In the genomic region with DNA sequence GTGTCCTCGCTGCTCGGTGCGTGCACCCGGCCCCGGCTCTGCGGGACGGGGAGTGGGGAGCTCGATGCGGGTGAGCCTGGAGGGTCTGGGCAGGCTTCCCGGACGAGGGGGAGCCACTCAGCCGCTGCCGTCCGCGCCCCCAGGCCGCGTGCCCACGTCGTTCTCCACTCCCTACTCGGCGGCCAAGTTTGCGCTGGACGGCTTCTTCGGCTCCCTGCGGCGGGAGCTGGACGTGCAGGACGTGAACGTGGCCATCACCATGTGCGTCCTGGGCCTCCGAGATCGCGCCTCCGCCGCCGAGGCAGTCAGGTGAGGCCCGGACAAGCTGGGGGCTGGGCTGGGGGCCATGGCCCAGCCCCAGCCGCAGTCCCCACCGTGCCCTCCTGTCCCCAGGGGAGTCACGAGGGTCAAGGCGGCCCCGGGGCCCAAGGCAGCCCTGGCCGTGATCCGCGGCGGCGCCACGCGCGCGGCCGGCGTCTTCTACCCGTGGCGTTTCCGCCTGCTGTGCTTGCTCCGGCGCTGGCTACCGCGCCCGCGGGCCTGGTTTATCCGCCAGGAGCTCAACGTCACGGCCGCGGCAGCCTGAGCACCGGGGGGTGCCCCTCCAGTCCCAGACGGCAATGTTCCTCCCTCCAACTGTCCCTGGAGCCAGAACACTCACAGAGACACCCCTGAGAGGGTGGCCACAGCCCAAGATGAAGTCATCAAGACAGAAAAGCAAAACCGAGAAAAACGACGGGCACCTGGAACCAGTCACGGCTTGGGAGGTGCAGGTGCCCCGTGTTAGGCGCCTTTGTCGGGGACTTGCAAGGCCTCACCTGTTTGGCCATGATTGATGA, we compare ENCODE assay signal across 9 cellular contexts. TPM values are rescaled to one million over a fixed set of nuclear protein-coding genes. Genes with fewer than 3 reads are reported as not detected.
A peak's percentile ranks its signal among the peaks of the same experiment; 100 is the strongest.
DNase-seq lines count a peak whose midpoint lies in the region; ATAC-seq and TF ChIP-seq lines count a peak whose summit lies in the region.
"Had no signal": no experiment of that assay in that cellular context is flagged by ENCODE, and none has a peak within 500 bp of the region (broad histone marks: within the 10 kb centered on the region; RNA-seq: fewer than 3 reads in every experiment).

No MANE protein-coding gene starts in this region.

- H3K4me1 ChIP-seq in HEK293 (ENCODE audit: control insufficient read depth, insufficient read depth, low read length) (no peaks in the 10 kb centered on the region; the same call in 1 of the 2 replicates), right cardiac atrium (ENCODE audit: control insufficient read depth, insufficient read depth, low read length) (peaks cover 7% of the 10 kb centered on the region)

- peak overlapping the region; percentile 43; the same call in 1 of the 2 replicates for H3K4me3 Mint-ChIP-seq in WTC11

- no peak for ATAC-seq in WTC11
- ATAC-seq in right cardiac atrium = no peak

- no peaks in the 10 kb centered on the region for H3K9me3 Mint-ChIP-seq in WTC11

- POLR2A ChIA-PET in HEK293 (lab: Yijun Ruan, JAX) (interaction anchor here (0.5 to 1.9 kb wide), 10 partner anchors 9 to 639 kb away, joined by 3 to 16 read pairs (median 5); partner anchors contain the start of genes CATSPERD, LONP1, RANBP3 and SAFB), WTC11 (lab: Charles Lee) (interaction anchor here (0.6 to 1.9 kb wide), 6 partner anchors 9 to 497 kb away, joined by 3 to 10 read pairs (median 6); partner anchors contain the start of genes CATSPERD, LONP1 and VMAC)

- CTCF ChIA-PET in HEK293 (lab: Yijun Ruan, JAX) (interaction anchor here (0.6 to 2.2 kb wide), 19 partner anchors 9 to 1952 kb away, joined by 3 to 12 read pairs (median 3); partner anchors contain the start of genes CATSPERD, SAFB and SAFB2), WTC11 (lab: Charles Lee) (interaction anchor here (0.5 to 2.8 kb wide), 31 partner anchors 8 to 489 kb away, joined by 3 to 22 read pairs (median 5); partner anchors contain the start of genes CATSPERD, DUS3L, LONP1 and NDUFA11)

- no peak overlapping the region for H3K4me3 ChIP-seq in HEK293 (ENCODE audit: low read depth, low read length)
- H3K4me3 ChIP-seq in right cardiac atrium (ENCODE audit: low read length) = peak overlapping the region; percentile 6
- H3K4me3 ChIP-seq in skin epidermis = peak overlapping the region; percentile 37 to 69 (median 51)

- WGBS in right cardiac atrium = 48% methylated on average over 76 of the region's 76 CpGs

- no peak overlapping the region for H3K27ac Mint-ChIP-seq in WTC11

- H3K9me3 ChIP-seq in HEK293 (ENCODE audit: control insufficient read depth, insufficient read depth, low read depth, low read length) = no peaks in the 10 kb centered on the region
- no peaks in the 10 kb centered on the region for H3K9me3 ChIP-seq in right cardiac atrium (ENCODE audit: control insufficient read depth, low read length)

- peaks cover 14% of the 10 kb centered on the region for H3K4me1 Mint-ChIP-seq in WTC11

- intact Hi-C loops in right cardiac atrium (cut with DNase I) = no loop called here
- intact Hi-C loops in head of caudate nucleus (cut with DNase I) = no loop called here

- H3K27me3 Mint-ChIP-seq in WTC11 (ENCODE audit: low read depth) = peaks cover 8% of the 10 kb centered on the region; the same call in 1 of the 2 replicates

- peaks cover 0 to 24% of the 10 kb centered on the region in 2 experiments; a peak in 2 of 3 replicates for H3K36me3 ChIP-seq in HEK293 (ENCODE audit: control insufficient read depth in 2 of 2, insufficient read depth in 1 of 2, low read length in 2 of 2)

- no peaks in the 10 kb centered on the region for H3K27me3 ChIP-seq in right cardiac atrium (ENCODE audit: control insufficient read depth, insufficient read depth)

- H3K27ac ChIP-seq in HEK293 (ENCODE audit: extremely low read depth, low read depth, low read length) (no peak overlapping the region), right cardiac atrium (ENCODE audit: low read length) (no peak overlapping the region), skin epidermis (peak overlapping the region in 16 of 21 experiments; percentile 16 to 85 (median 62))

- DNase-seq in WTC11 (ENCODE audit: low spot score) (no peak), right cardiac atrium (peak in 2 of 3 donors; percentile 43 to 69), Kasumi-1 (lab: John Stamatoyannopoulos, UW) (no peak), head of caudate nucleus (no peak), NCI-H524 treated with DMSO at 0.1 percent for 48 hours (lab: John Stamatoyannopoulos, UW) (no peak), NCI-H2081 treated with DMSO at 0.1 percent for 48 hours (lab: John Stamatoyannopoulos, UW) (no peak)

- H3K36me3 Mint-ChIP-seq in WTC11 = peaks cover 18% of the 10 kb centered on the region

- TF ChIP-seq CTCF in HEK293 (tag by site-specific recombination; IDR thresholded peaks at IDR 0.05) (no peak), WTC11 (IDR thresholded peaks at IDR 0.05) (no peak; the same call in none of the 2 replicates)

TF ChIP-seq in HEK293, 187 proteins besides CTCF, POLR2A, EP300 and RAD21 (continues in another document):
- TF ChIP-seq ZNF366 (tag by site-specific recombination; conservative IDR thresholded peaks at IDR 0.05) (no peak), SALL2 (tag by site-specific recombination; IDR thresholded peaks at IDR 0.05; ENCODE audit: borderline replicate concordance) (no peak), ZNF785 (tag by site-specific recombination; IDR thresholded peaks at IDR 0.05) (0 out of 2 replicates have a peak, but pooled peaks have one; percentile 12), ZNF654 (tag by site-specific recombination; IDR thresholded peaks at IDR 0.05; ENCODE audit: low read depth) (no peak), ZNF146 (tag by site-specific recombination; IDR thresholded peaks at IDR 0.05) (no peak)
- TF ChIP-seq, protein P1, sequence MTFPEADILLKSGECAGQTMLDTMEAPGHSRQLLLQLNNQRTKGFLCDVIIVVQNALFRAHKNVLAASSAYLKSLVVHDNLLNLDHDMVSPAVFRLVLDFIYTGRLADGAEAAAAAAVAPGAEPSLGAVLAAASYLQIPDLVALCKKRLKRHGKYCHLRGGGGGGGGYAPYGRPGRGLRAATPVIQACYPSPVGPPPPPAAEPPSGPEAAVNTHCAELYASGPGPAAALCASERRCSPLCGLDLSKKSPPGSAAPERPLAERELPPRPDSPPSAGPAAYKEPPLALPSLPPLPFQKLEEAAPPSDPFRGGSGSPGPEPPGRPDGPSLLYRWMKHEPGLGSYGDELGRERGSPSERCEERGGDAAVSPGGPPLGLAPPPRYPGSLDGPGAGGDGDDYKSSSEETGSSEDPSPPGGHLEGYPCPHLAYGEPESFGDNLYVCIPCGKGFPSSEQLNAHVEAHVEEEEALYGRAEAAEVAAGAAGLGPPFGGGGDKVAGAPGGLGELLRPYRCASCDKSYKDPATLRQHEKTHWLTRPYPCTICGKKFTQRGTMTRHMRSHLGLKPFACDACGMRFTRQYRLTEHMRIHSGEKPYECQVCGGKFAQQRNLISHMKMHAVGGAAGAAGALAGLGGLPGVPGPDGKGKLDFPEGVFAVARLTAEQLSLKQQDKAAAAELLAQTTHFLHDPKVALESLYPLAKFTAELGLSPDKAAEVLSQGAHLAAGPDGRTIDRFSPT (tag by site-specific recombination; IDR thresholded peaks at IDR 0.05) = 0 out of 2 replicates have a peak, but pooled peaks have one; percentile 53

TF ChIP-seq in WTC11, 78 proteins besides CTCF, POLR2A, EP300 and RAD21:
- no peak for TF ChIP-seq SMAD4 (CRISPR knock-in tag; IDR thresholded peaks at IDR 0.05)
- TF ChIP-seq, protein P2, sequence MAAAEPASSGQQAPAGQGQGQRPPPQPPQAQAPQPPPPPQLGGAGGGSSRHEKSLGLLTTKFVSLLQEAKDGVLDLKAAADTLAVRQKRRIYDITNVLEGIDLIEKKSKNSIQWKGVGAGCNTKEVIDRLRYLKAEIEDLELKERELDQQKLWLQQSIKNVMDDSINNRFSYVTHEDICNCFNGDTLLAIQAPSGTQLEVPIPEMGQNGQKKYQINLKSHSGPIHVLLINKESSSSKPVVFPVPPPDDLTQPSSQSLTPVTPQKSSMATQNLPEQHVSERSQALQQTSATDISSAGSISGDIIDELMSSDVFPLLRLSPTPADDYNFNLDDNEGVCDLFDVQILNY (CRISPR knock-in tag; IDR thresholded peaks at IDR 0.05) = 0 out of 2 replicates have a peak, but pooled peaks have one; percentile 21
- peak; percentile 49; the same call in 1 of the 2 replicates for TF ChIP-seq ESRRA (CRISPR knock-in tag; IDR thresholded peaks at IDR 0.05; ENCODE audit: borderline replicate concordance)
- TF ChIP-seq RELA (CRISPR knock-in tag; IDR thresholded peaks at IDR 0.05; ENCODE audit: borderline replicate concordance) = no peak
- TF ChIP-seq ZNF416 (CRISPR knock-in tag; IDR thresholded peaks at IDR 0.05) = 0 out of 2 replicates have a peak, but pooled peaks have one; percentile 32
- 0 out of 2 replicates have a peak, but pooled peaks have one; percentile 24 for TF ChIP-seq CREB1 (CRISPR knock-in tag; IDR thresholded peaks at IDR 0.05)

RNA-seq across cellular contexts. Expression of gene RPL36, which starts 2.5 kb away (rescaled TPM):
- total RNA-seq in WTC11 (2021) (1,080 to 1,240 TPM (median 1,178 TPM) in 3 replicates), right cardiac atrium (100 to 1,000 TPM; 451 to 525 (median 478) TPM)
- polyA plus RNA-seq in right cardiac atrium = 727 TPM

RNA-seq across cellular contexts. Expression of gene HSD11B1L, which starts 6.8 kb away (rescaled TPM):
- total RNA-seq in WTC11 (2021) = 11.8 to 19.1 TPM (median 15.5 TPM) in 3 replicates
- 1 to 10 TPM; 4.3 to 7.1 (median 6.8) TPM for total RNA-seq in right cardiac atrium
- 9.8 TPM for polyA plus RNA-seq in right cardiac atrium

RNA-seq across cellular contexts. Expression of gene MICOS13, which starts 7.3 kb away (rescaled TPM):
- 30.0 to 32.8 TPM (median 32.5 TPM) in 3 replicates for total RNA-seq in WTC11 (2021)
- 100 to 1,000 TPM; 132 to 175 (median 149) TPM for total RNA-seq in right cardiac atrium
- 296 TPM for polyA plus RNA-seq in right cardiac atrium

RNA-seq across cellular contexts. Expression of gene LONP1, which starts 32.4 kb away (rescaled TPM):
- 171 to 186 TPM (median 180 TPM) in 3 replicates for total RNA-seq in WTC11 (2021)
- total RNA-seq in right cardiac atrium = 10 to 100 TPM; 55.4 to 66.2 (median 59.3) TPM
- polyA plus RNA-seq in right cardiac atrium = 60.3 TPM

RNA-seq across cellular contexts. Expression of gene CATSPERD, which starts 32.9 kb away (rescaled TPM):
- total RNA-seq in WTC11 (2021) = 0.50 TPM in 1 of 3 replicates, not detected in the others
- total RNA-seq in right cardiac atrium = not detected
- not detected for polyA plus RNA-seq in right cardiac atrium
- total RNA-seq: glomerular endothelial cell had no signal

Comparison
In these comparisons a context has a peak if more than half of its experiments do, and no peak if none do; other contexts are left out.
1. H3K27ac ChIP-seq: peak in skin epidermis (16 of 21); none in HEK293 (single experiment) and right cardiac atrium (single experiment).
2. DNase-seq: peak in right cardiac atrium (2 of 3); none in WTC11 (single experiment), Kasumi-1 (0 of 2), head of caudate nucleus (0 of 42), NCI-H524 treated with DMSO at 0.1 percent for 48 hours (single experiment) and NCI-H2081 treated with DMSO at 0.1 percent for 48 hours (single experiment).
3. Of the 8 proteins assayed by ChIP-seq in both HEK293 and WTC11: peak only in HEK293: none; only in WTC11: ZNF416; in both: none; in neither: 7.